ENCODE assay signal across 15 cellular contexts in genomic region chr1:228265167-228265566, GRCh38. TPM values are rescaled to one million over a fixed set of nuclear protein-coding genes. Genes with fewer than 3 reads are reported as not detected.
DNase-seq lines count a peak whose midpoint lies in the region; ATAC-seq and TF ChIP-seq lines count a peak whose summit lies in the region.
"Had no signal": no experiment of that assay in that cellular context is flagged by ENCODE, and none has a peak within 500 bp of the region (broad histone marks: within the 10 kb centered on the region; RNA-seq: fewer than 3 reads in every experiment).

No MANE protein-coding gene starts in this region.

- H3K4me3 ChIP-seq in brain microvascular endothelial cell (ENCODE audit: low read depth, low read length), result no peak overlapping the region
- H3K4me3 ChIP-seq: ascending aorta, esophagus muscularis mucosa, suprapubic skin had no signal

- DNase-seq in G401 (ENCODE audit: low spot score), result peak; percentile 59
- DNase-seq in M059J (ENCODE audit: low read depth), result peak; percentile 20
- no peak for DNase-seq in brain microvascular endothelial cell
- DNase-seq in neural crest cell (ENCODE audit: low read depth, low spot score), result no peak
- no peak for DNase-seq in NCI-H748 treated with DMSO at 0.1 percent for 48 hours (lab: John Stamatoyannopoulos, UW)
- no peak for DNase-seq in GOT3 (lab: John Stamatoyannopoulos, UW)
- DNase-seq: GDM1, Kasumi-1, NCI-H526, T-cell had no signal

- no peaks in the 10 kb centered on the region for H3K9me3 Mint-ChIP-seq in neural crest cell
- no peaks in the 10 kb centered on the region for H3K9me3 Mint-ChIP-seq in activated T-helper 17 cell treated with anti-CD3 and anti-CD28 coated beads, Interleukin-2, amount 50 U/mL, for 72 hours

- in situ Hi-C loops in G401 (cut with HindIII; ENCODE audit: low sequenced_read_pairs), result no loop called here
- in situ Hi-C loops in brain microvascular endothelial cell (cut with HindIII; ENCODE audit: low pct_ligation_motif_present, low sequenced_read_pairs), result no loop called here

- H3K36me3 Mint-ChIP-seq in neural crest cell (ENCODE audit: low read depth), result peaks cover 18% of the 10 kb centered on the region
- H3K36me3 Mint-ChIP-seq in activated T-helper 17 cell treated with anti-CD3 and anti-CD28 coated beads, Interleukin-2, amount 50 U/mL, for 72 hours (ENCODE audit: low read depth), result no peaks in the 10 kb centered on the region

- no peak overlapping the region for H3K27ac Mint-ChIP-seq in neural crest cell (ENCODE audit: unreplicated experiment)
- no peak overlapping the region for H3K27ac Mint-ChIP-seq in activated T-helper 17 cell treated with anti-CD3 and anti-CD28 coated beads, Interleukin-2, amount 50 U/mL, for 72 hours
- H3K27ac Mint-ChIP-seq: T-cell had no signal

- no peak overlapping the region for H3K4me3 Mint-ChIP-seq in neural crest cell
- H3K4me3 Mint-ChIP-seq in activated T-helper 17 cell treated with anti-CD3 and anti-CD28 coated beads, Interleukin-2, amount 50 U/mL, for 72 hours, result no peak overlapping the region
- H3K4me3 Mint-ChIP-seq: T-cell had no signal

- no peaks in the 10 kb centered on the region for H3K4me1 Mint-ChIP-seq in neural crest cell
- no peaks in the 10 kb centered on the region for H3K4me1 Mint-ChIP-seq in activated T-helper 17 cell treated with anti-CD3 and anti-CD28 coated beads, Interleukin-2, amount 50 U/mL, for 72 hours
- H3K4me1 Mint-ChIP-seq: T-cell had no signal

- TF ChIP-seq CTCF in brain microvascular endothelial cell (IDR thresholded peaks at IDR 0.05; ENCODE audit: low read depth, low read length, missing control alignments) (peak; percentile 14), neural crest cell (conservative IDR thresholded peaks at IDR 0.05) (peak; percentile 26)

- H3K27me3 Mint-ChIP-seq in neural crest cell (ENCODE audit: low read depth), result no peaks in the 10 kb centered on the region
- H3K27me3 Mint-ChIP-seq in activated T-helper 17 cell treated with anti-CD3 and anti-CD28 coated beads, Interleukin-2, amount 50 U/mL, for 72 hours, result no peaks in the 10 kb centered on the region
- H3K27me3 Mint-ChIP-seq: T-cell had no signal

- ATAC-seq in activated T-helper 17 cell treated with anti-CD3 and anti-CD28 coated beads, Interleukin-2, amount 50 U/mL, for 72 hours (replicated peaks), result no peak
- ATAC-seq: T-cell had no signal

- no peak overlapping the region for H3K27ac ChIP-seq in brain microvascular endothelial cell
- H3K27ac ChIP-seq: ascending aorta, esophagus muscularis mucosa, parathyroid adenoma, suprapubic skin had no signal

- H3K27me3 ChIP-seq in brain microvascular endothelial cell (replicated peaks), result no peaks in the 10 kb centered on the region
- H3K27me3 ChIP-seq: ascending aorta, esophagus muscularis mucosa, suprapubic skin had no signal

- H3K36me3 ChIP-seq in brain microvascular endothelial cell (replicated peaks), result no peaks in the 10 kb centered on the region
- H3K36me3 ChIP-seq: ascending aorta had no signal

RNA-seq across cellular contexts. Expression of gene OBSCN, which starts 57.3 kb away (rescaled TPM):
- 7.3 and 7.7 TPM in 2 replicates for total RNA-seq in G401 (2014; rRNA removed; shearing (Covaris generic))
- 0.42 and 1.9 TPM in 2 replicates for total RNA-seq in M059J (2014; rRNA removed; shearing (Covaris generic))
- 40.1 and 46.5 TPM in 2 replicates for total RNA-seq in neural crest cell
- total RNA-seq in activated T-helper 17 cell treated with anti-CD3 and anti-CD28 coated beads, Interleukin-2, amount 50 U/mL, for 72 hours, result 10 to 100 TPM; 10.8 to 60.0 TPM

Comparison
In these comparisons a context has a peak if more than half of its experiments do, and no peak if none do; other contexts are left out.
1. DNase-seq: peak in G401 (single experiment) and M059J (single experiment); none in brain microvascular endothelial cell (single experiment), neural crest cell (single experiment), NCI-H748 treated with DMSO at 0.1 percent for 48 hours (single experiment) and GOT3 (single experiment).